In genomic region chr20:62716198-62716940, GRCh38 we compare ENCODE assay signal across 11 cellular contexts. TPM values are rescaled to one million over a fixed set of nuclear protein-coding genes. Genes with fewer than 3 reads are reported as not detected.
DNase-seq lines count a peak whose midpoint lies in the region; ATAC-seq, FAIRE-seq and TF ChIP-seq lines count a peak whose summit lies in the region.
"Had no signal": no experiment of that assay in that cellular context is flagged by ENCODE, and none has a peak within 500 bp of the region (broad histone marks: within the 10 kb centered on the region; RNA-seq: fewer than 3 reads in every experiment).

No MANE protein-coding gene starts in this region.

- H3K79me1 ChIP-seq in H1 (ENCODE audit: low read depth, low read length) = no peaks in the 10 kb centered on the region

- peaks cover 13% of the 10 kb centered on the region for H3K9me3 Mint-ChIP-seq in activated CD8-positive, alpha-beta T cell treated with anti-CD3 and anti-CD28 coated beads for 36 hours

- H2AFZ ChIP-seq in H1 (ENCODE audit: low read length) (no peak overlapping the region), MM.1S (ENCODE audit: low read length) (no peak overlapping the region)

- H2BK120ac ChIP-seq in H1 (replicated peaks; ENCODE audit: low read depth, low read length) = no peak overlapping the region

- no peak for TF ChIP-seq POLR2A in H1 (IDR thresholded peaks at IDR 0.05; ENCODE audit: control extremely low read depth in 1 of 2, low read depth in 2 of 2, low read length in 2 of 2)

- peak overlapping the region; percentile 77 for H3K27ac Mint-ChIP-seq in activated CD8-positive, alpha-beta T cell treated with anti-CD3 and anti-CD28 coated beads for 36 hours

- H3K4me1 ChIP-seq in H1 (replicated peaks in 1 of 4; ENCODE audit: control insufficient read depth in 3 of 4, insufficient read depth in 4 of 4, low read length in 3 of 4) (no peaks in the 10 kb centered on the region), MM.1S (ENCODE audit: low read length) (no peaks in the 10 kb centered on the region)

- no peak overlapping the region for H3K4me2 ChIP-seq in H1 (ENCODE audit: insufficient read depth in 1 of 2, low read depth in 2 of 2, low read length in 2 of 2)
- no peak overlapping the region for H3K4me2 ChIP-seq in MM.1S (ENCODE audit: low read depth, low read length)

- peaks cover 0 to 2% (median 0%) of the 10 kb centered on the region in 4 experiments; a peak in 1 of 7 replicates for H3K27me3 ChIP-seq in H1 (replicated peaks in 1 of 4; ENCODE audit: control insufficient read depth in 3 of 4, extremely low read depth in 1 of 4, insufficient read depth in 3 of 4, low read length in 3 of 4)
- H3K27me3 ChIP-seq in MM.1S (replicated peaks; ENCODE audit: insufficient read depth, low read length) = peaks cover 98% of the 10 kb centered on the region

- TF ChIP-seq RAD21 in H1 (IDR thresholded peaks at IDR 0.05 in 1 of 2, conservative IDR thresholded peaks at IDR 0.05 in 1 of 2; ENCODE audit: low read depth in 2 of 2, low read length in 2 of 2) = no peak

- H3K79me2 ChIP-seq in H1 (ENCODE audit: control insufficient read depth in 1 of 2, insufficient read depth in 2 of 2, low read length in 2 of 2) (no peaks in the 10 kb centered on the region), MM.1S (ENCODE audit: low read length) (no peaks in the 10 kb centered on the region)

- H4K20me1 ChIP-seq in H1 (replicated peaks in 1 of 2; ENCODE audit: control insufficient read depth in 1 of 2, insufficient read depth in 2 of 2, low read length in 2 of 2) = no peaks in the 10 kb centered on the region
- H4K20me1 ChIP-seq in MM.1S (ENCODE audit: insufficient read depth, low read length) = no peaks in the 10 kb centered on the region

- H3K9me3 ChIP-seq in H1 (ENCODE audit: insufficient read depth in 2 of 2, low read depth in 1 of 2, low read length in 1 of 2) = 0 out of 4 replicates have a peak, but pooled peaks cover 0 to 7% of the 10 kb centered on the region in 2 experiments
- H3K9me3 ChIP-seq in MM.1S (replicated peaks; ENCODE audit: insufficient read depth, low read length) = no peaks in the 10 kb centered on the region

- no peak overlapping the region for H2BK12ac ChIP-seq in H1 (ENCODE audit: low read depth, low read length)

- H3K36me3 Mint-ChIP-seq in activated CD8-positive, alpha-beta T cell treated with anti-CD3 and anti-CD28 coated beads for 36 hours (ENCODE audit: low read depth) = peaks cover 2% of the 10 kb centered on the region

- H3K23ac ChIP-seq in H1 (ENCODE audit: insufficient read length) = no peak overlapping the region

- intact Hi-C loops in activated CD8-positive, alpha-beta T cell treated with anti-CD3 and anti-CD28 coated beads for 36 hours (cut with micrococcal nuclease) = no loop called here

- no peaks in the 10 kb centered on the region for H3K36me3 ChIP-seq in H1 (ENCODE audit: control insufficient read depth in 2 of 4, insufficient read depth in 4 of 4, low read length in 3 of 4)
- H3K36me3 ChIP-seq in MM.1S (replicated peaks; ENCODE audit: insufficient read depth, low read length) = no peaks in the 10 kb centered on the region
- H3K36me3 ChIP-seq: stomach had no signal

- 82% methylated on average over 29 of the region's 30 CpGs; no CpG with 5 or more reads in 1 of the 2 experiments for WGBS in H1 (ENCODE audit: extremely low coverage in 1 of 2, insufficient coverage in 1 of 2, insufficient read length in 1 of 2, insufficient replicate concordance in 2 of 2, low coverage in 1 of 2, low lambda C conversion rate in 2 of 2, missing lambda C conversion rate in 1 of 2), 2 experiments

- no peak overlapping the region for H2AK5ac ChIP-seq in H1 (ENCODE audit: low read depth, low read length)

- H3K4me1 Mint-ChIP-seq in activated CD8-positive, alpha-beta T cell treated with anti-CD3 and anti-CD28 coated beads for 36 hours (ENCODE audit: low read depth) = peaks cover 22% of the 10 kb centered on the region

- CTCF ChIA-PET in activated CD8-positive, alpha-beta T cell treated with anti-CD3 and anti-CD28 coated beads for 36 hours (lab: Charles Lee) = interaction anchor here (1.4 kb wide), 1 partner anchor 75 kb away, joined by 12 read pairs; no protein-coding TSS in a partner anchor
- CTCF ChIA-PET in H1 (lab: Charles Lee; ENCODE audit: partially characterized antibody) = interaction anchor here (1.0 to 3.5 kb wide), 4 partner anchors 10 to 107 kb away, joined by 3 to 15 read pairs (median 4); no protein-coding TSS in a partner anchor

- H3K4ac ChIP-seq in H1 (replicated peaks; ENCODE audit: insufficient read length, low read depth, low read length) = no peak overlapping the region

- no peaks in the 10 kb centered on the region for H3K9me2 ChIP-seq in MM.1S (replicated peaks; ENCODE audit: insufficient read depth, low read length)

- no peak for TF ChIP-seq EP300 in H1 (IDR thresholded peaks at IDR 0.05; ENCODE audit: borderline replicate concordance in 1 of 2, low read depth in 2 of 2, low read length in 2 of 2)

- H3K18ac ChIP-seq in H1 (ENCODE audit: extremely low read depth, low read length) = no peak overlapping the region; the same call in 1 of the 2 replicates

- H4K8ac ChIP-seq in H1 (ENCODE audit: extremely low read depth, insufficient read depth, low read length) = no peak overlapping the region

- no peaks in the 10 kb centered on the region for H3F3A ChIP-seq in MM.1S (ENCODE audit: insufficient read depth, low read length)

- H2BK15ac ChIP-seq in H1 (ENCODE audit: low read length) = 0 out of 2 replicates have a peak overlapping the region, but pooled peaks have one; percentile 61

- peak overlapping the region; percentile 41 for H3K4me3 Mint-ChIP-seq in activated CD8-positive, alpha-beta T cell treated with anti-CD3 and anti-CD28 coated beads for 36 hours

- H3K27ac ChIP-seq in H1 (ENCODE audit: low read depth, low read length) = no peak overlapping the region
- no peak overlapping the region for H3K27ac ChIP-seq in MM.1S (ENCODE audit: low read length)
- H3K27ac ChIP-seq: stomach had no signal

- FAIRE-seq in H1 (lab: Jason Lieb, UNC) = no peak
- FAIRE-seq: G401.6 had no signal

- H3K9ac ChIP-seq in H1 (replicated peaks in 1 of 4; ENCODE audit: extremely low read depth in 1 of 4, low read depth in 3 of 4, low read length in 3 of 4) (no peak overlapping the region), MM.1S (ENCODE audit: low read length) (no peak overlapping the region)

- no peak overlapping the region for H3K14ac ChIP-seq in H1 (ENCODE audit: insufficient read length)

- DNase-seq in MV-4-11 (lab: John Stamatoyannopoulos, UW) (peak; percentile 59), H1 (ENCODE audit: low read depth in 1 of 2, low spot score in 2 of 2) (no peak), DMS153 (lab: John Stamatoyannopoulos, UW) (no peak), C1 segment of cervical spinal cord (lab: John Stamatoyannopoulos, UW) (no peak), MM.1S (no peak)
- DNase-seq in activated CD8-positive, alpha-beta T cell treated with anti-CD3 and anti-CD28 coated beads for 36 hours = peak; percentile 58
- DNase-seq in stimulated activated naive CD4-positive, alpha-beta T cell (lab: John Stamatoyannopoulos, UW) = peak; percentile 12 to 42 (median 24)
- DNase-seq: islet precursor cell, stomach had no signal

- no peak for TF ChIP-seq CTCF in activated CD8-positive, alpha-beta T cell treated with anti-CD3 and anti-CD28 coated beads for 36 hours (IDR thresholded peaks at IDR 0.05)
- TF ChIP-seq CTCF in H1 (IDR thresholded peaks at IDR 0.05; ENCODE audit: control extremely low read depth in 1 of 3, insufficient read depth in 1 of 3, low read depth in 1 of 3, low read length in 3 of 3) (no peak), MM.1S (IDR thresholded peaks at IDR 0.05; ENCODE audit: low read length) (no peak)

- peaks cover 3% of the 10 kb centered on the region for H3K27me3 Mint-ChIP-seq in activated CD8-positive, alpha-beta T cell treated with anti-CD3 and anti-CD28 coated beads for 36 hours

- no peak overlapping the region for H4K5ac ChIP-seq in H1 (ENCODE audit: insufficient read length, low read depth, low read length)

- H3K4me3 ChIP-seq in H1 (ENCODE audit: extremely low read depth in 1 of 4, insufficient read depth in 2 of 4, low read depth in 3 of 4, low read length in 4 of 4) (no peak overlapping the region), MM.1S (ENCODE audit: low read length) (no peak overlapping the region)
- H3K4me3 ChIP-seq: stomach had no signal

- H2BK20ac ChIP-seq in H1 (ENCODE audit: low read length) = no peak overlapping the region

- no peak overlapping the region for H2BK5ac ChIP-seq in H1 (ENCODE audit: low read depth, low read length)

- no peaks in the 10 kb centered on the region for H3K23me2 ChIP-seq in H1 (ENCODE audit: low read depth, low read length)

- peak; percentile 82 for ATAC-seq in activated CD8-positive, alpha-beta T cell treated with anti-CD3 and anti-CD28 coated beads for 36 hours

- no peak overlapping the region for H3K56ac ChIP-seq in H1 (replicated peaks; ENCODE audit: insufficient read length, low read depth, low read length)

- H4K91ac ChIP-seq in H1 (replicated peaks; ENCODE audit: insufficient read length, low read length) = peak overlapping the region; percentile 55

- POLR2A ChIA-PET in activated CD8-positive, alpha-beta T cell treated with anti-CD3 and anti-CD28 coated beads for 36 hours (lab: Charles Lee) = interaction anchor here (2.3 kb wide), 1 partner anchor 14 kb away, joined by 5 read pairs; no protein-coding TSS in a partner anchor
- POLR2A ChIA-PET in H1 (lab: Charles Lee; ENCODE audit: partially characterized antibody) = no interaction called here

TF ChIP-seq in H1, 55 proteins besides CTCF, POLR2A, EP300 and RAD21 (continues in another document):
- TF ChIP-seq GTF2F1 (IDR thresholded peaks at IDR 0.05; ENCODE audit: borderline replicate concordance, low read depth, low read length) = no peak
- no peak for TF ChIP-seq ZNF274 (IDR thresholded peaks at IDR 0.05; ENCODE audit: borderline replicate concordance, extremely low read depth, low read length)
- no peak for TF ChIP-seq EZH2 (IDR thresholded peaks at IDR 0.05; ENCODE audit: low read depth, low read length, severe bottlenecking)

RNA-seq across cellular contexts. Expression of gene NTSR1, which starts 7.7 kb away (rescaled TPM):
- total RNA-seq in activated CD8-positive, alpha-beta T cell treated with anti-CD3 and anti-CD28 coated beads for 36 hours = not detected
- 0.75 and 0.89 TPM in 2 replicates for total RNA-seq in H1 (2021; fragmentation: NEBNext Ultra II Directional; extraction: Animal tissue kit (Norgen Biotek cat#: 25700))
- 0.53 and 0.97 TPM in 2 replicates for polyA plus RNA-seq in H1 (2011; rRNA removed)
- 0.32 TPM for polyA plus RNA-seq in H1 (2011; cell fraction: cytosol; rRNA removed)
- 0.53 TPM for polyA plus RNA-seq in H1 (2011; cell fraction: nucleus; rRNA removed)
- polyA plus RNA-seq in H1 (2012, experiment 1 of 2) = 0.15 to 0.68 TPM (median 0.34 TPM) in 4 replicates
- polyA plus RNA-seq in H1 (2012, experiment 2 of 2) = 0.43 TPM
- 0.77 TPM for polyA plus RNA-seq in H1 (2013, experiment 1 of 2)
- 0.87 TPM for polyA plus RNA-seq in H1 (2013, experiment 2 of 2)
- polyA minus RNA-seq in H1 (2011; rRNA and poly(A)+ RNA removed) = 0.19 and 0.24 TPM in 2 replicates
- polyA minus RNA-seq in H1 (2011; cell fraction: cytosol; rRNA and poly(A)+ RNA removed) = not detected
- 0.20 TPM for polyA minus RNA-seq in H1 (2011; cell fraction: nucleus; rRNA and poly(A)+ RNA removed)
- total RNA-seq: renal cortical epithelial cell had no signal

Comparison
In these comparisons a context has a peak if more than half of its experiments do, and no peak if none do; other contexts are left out.
1. DNase-seq: peak in MV-4-11 (single experiment), activated CD8-positive, alpha-beta T cell treated with anti-CD3 and anti-CD28 coated beads for 36 hours (single experiment) and stimulated activated naive CD4-positive, alpha-beta T cell (6 of 6); none in H1 (0 of 2), DMS153 (single experiment), C1 segment of cervical spinal cord (0 of 14) and MM.1S (single experiment).